8 cellular contexts compared by ENCODE assay signal in the genomic region with DNA sequence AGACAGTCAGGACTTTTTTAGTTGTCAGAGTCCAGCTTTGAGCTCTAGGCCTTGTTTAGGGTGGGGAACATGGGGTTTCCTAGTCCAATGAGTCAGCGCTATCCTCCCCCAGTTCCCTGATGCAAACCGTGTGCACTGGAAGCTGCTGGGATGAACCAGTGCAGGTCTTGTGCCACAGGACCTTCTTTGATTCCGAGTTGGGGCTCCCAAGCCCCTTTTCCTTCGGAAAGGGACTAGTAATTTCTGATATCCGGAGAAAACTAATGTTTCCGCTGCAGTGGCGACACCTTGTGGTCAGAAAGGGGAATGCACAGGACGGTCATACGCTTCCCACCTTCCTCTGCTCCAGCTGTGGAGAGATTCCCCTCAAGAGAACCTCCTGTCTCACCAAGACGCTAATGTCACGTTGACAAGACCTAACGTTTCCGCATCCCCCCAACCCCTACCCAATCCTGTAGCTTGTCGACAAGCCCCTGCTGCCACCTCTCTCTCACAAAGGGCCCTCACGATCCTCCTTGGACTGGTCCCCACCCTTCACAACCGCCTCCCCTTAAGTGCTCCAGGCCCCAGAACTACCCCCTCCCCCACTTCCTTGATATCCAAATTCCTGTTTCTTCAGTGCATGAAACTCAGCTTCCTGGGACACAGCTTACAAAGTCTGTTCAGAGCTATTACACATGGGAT. TPM values are rescaled to one million over a fixed set of nuclear protein-coding genes. Genes with fewer than 3 reads are reported as not detected.
DNase-seq lines count a peak whose midpoint lies in the region; ATAC-seq and TF ChIP-seq lines count a peak whose summit lies in the region.

No MANE protein-coding gene starts in this region.

- no peak overlapping the region for H3K4me3 Mint-ChIP-seq in naive thymus-derived CD4-positive, alpha-beta T cell

- H3K4me1 Mint-ChIP-seq in naive thymus-derived CD4-positive, alpha-beta T cell, result peaks cover 0 to 8% (median 7%) of the 10 kb centered on the region in 7 donors

- peaks cover 0 to 28% (median 0%) of the 10 kb centered on the region in 3 experiments for H3K36me3 ChIP-seq in naive thymus-derived CD4-positive, alpha-beta T cell (ENCODE audit: control insufficient read depth in 2 of 3, insufficient read depth in 3 of 3, low read length in 3 of 3)

- H3K4me3 ChIP-seq in naive thymus-derived CD4-positive, alpha-beta T cell (ENCODE audit: low read length), result no peak overlapping the region

- no peaks in the 10 kb centered on the region for H3K27me3 Mint-ChIP-seq in naive thymus-derived CD4-positive, alpha-beta T cell

- no peak for TF ChIP-seq POLR2A in erythroblast (IDR thresholded peaks at IDR 0.05; ENCODE audit: low read length)

- H3K27ac Mint-ChIP-seq in naive thymus-derived CD4-positive, alpha-beta T cell, result peak overlapping the region in 6 of 9 donors; percentile 5 to 55 (median 25)

- no peaks in the 10 kb centered on the region for H3K9me3 ChIP-seq in naive thymus-derived CD4-positive, alpha-beta T cell (ENCODE audit: control insufficient read depth in 2 of 3, low read length in 3 of 3)

- H3K9me3 Mint-ChIP-seq in naive thymus-derived CD4-positive, alpha-beta T cell, result no peaks in the 10 kb centered on the region

- DNase-seq in DMS79 treated with DMSO at 0.1 percent for 48 hours (lab: John Stamatoyannopoulos, UW) (peak; percentile 53), NCI-H82 treated with DMSO at 0.1 percent for 48 hours (lab: John Stamatoyannopoulos, UW; ENCODE audit: unreplicated experiment) (peak; percentile 52), erythroblast (lab: John Stamatoyannopoulos, UW) (peak; percentile 61 to 81)
- peak; percentile 30 to 69 (median 65) for DNase-seq in activated CD8-positive, alpha-beta memory T cell treated with anti-CD3 and anti-CD28 coated beads for 48 hours (ENCODE audit: low read depth in 2 of 3, low spot score in 2 of 3)
- DNase-seq in naive thymus-derived CD4-positive, alpha-beta T cell, result peak; percentile 38 to 75 (median 57)
- DNase-seq in stimulated activated CD8-positive, alpha-beta memory T cell treated with anti-CD3 and anti-CD28 coated beads, Interleukin-7, amount 100 ng/mL, for 4 hours (ENCODE audit: low read depth in 2 of 2), result peak; percentile 43 to 45

- ATAC-seq in HG03354 (IDR thresholded peaks at IDR 0.05; ENCODE audit: poor library complexity, severe bottlenecking, unreplicated experiment) (peak; percentile 33), GM18511 (IDR thresholded peaks at IDR 0.05; ENCODE audit: unreplicated experiment) (no peak)
- ATAC-seq in naive thymus-derived CD4-positive, alpha-beta T cell, result peak; percentile 78

- CTCF ChIA-PET in naive thymus-derived CD4-positive, alpha-beta T cell (lab: Charles Lee), result interaction anchor here (0.6 to 12.3 kb wide), 36 partner anchors 8 to 1438 kb away, joined by 3 to 354 read pairs (median 4); partner anchors contain the start of genes GPA33, ILDR2 and STYXL2

- peaks cover 0 to 4% of the 10 kb centered on the region in 2 donors for H3K4me1 ChIP-seq in naive thymus-derived CD4-positive, alpha-beta T cell (ENCODE audit: control insufficient read depth in 2 of 2, insufficient read depth in 2 of 2, low read length in 2 of 2)

- no peak overlapping the region for H3K27ac ChIP-seq in naive thymus-derived CD4-positive, alpha-beta T cell (ENCODE audit: low read depth, low read length)

- no peaks in the 10 kb centered on the region for H3K27me3 ChIP-seq in naive thymus-derived CD4-positive, alpha-beta T cell (ENCODE audit: control insufficient read depth in 2 of 2, insufficient read depth in 2 of 2, low read length in 2 of 2)

- POLR2A ChIA-PET in naive thymus-derived CD4-positive, alpha-beta T cell (lab: Charles Lee), result interaction anchor here (1.0 to 4.0 kb wide), 3 partner anchors 30 to 148 kb away, joined by 3 to 23 read pairs (median 4); partner anchors contain the start of gene GPA33

- intact Hi-C loops in naive thymus-derived CD4-positive, alpha-beta T cell (cut with micrococcal nuclease), result loop anchor here (1.0 to 10.0 kb wide), 4 partner anchors 84 to 1134 kb away; partner anchors contain the start of gene ILDR2 (in 2 of the 2)

- peaks cover 0 to 29% (median 0%) of the 10 kb centered on the region in 5 donors for H3K36me3 Mint-ChIP-seq in naive thymus-derived CD4-positive, alpha-beta T cell

RNA-seq across cellular contexts. Expression of gene GPA33, which starts 31.0 kb away (rescaled TPM):
- 10 to 100 TPM in 3 of 5 experiments, 1 to 10 TPM in 2; 5.4 to 32.6 (median 11.3) TPM for total RNA-seq in naive thymus-derived CD4-positive, alpha-beta T cell
- polyA plus RNA-seq in naive thymus-derived CD4-positive, alpha-beta T cell, result 10 to 100 TPM; 43.6 to 63.4 TPM

RNA-seq across cellular contexts. Expression of gene STYXL2, which starts 34.7 kb away (rescaled TPM):
- total RNA-seq in naive thymus-derived CD4-positive, alpha-beta T cell, result not detected
- polyA plus RNA-seq in naive thymus-derived CD4-positive, alpha-beta T cell, result not detected
